In genomic region chr17:58679263-58680037, GRCh38 we compare ENCODE assay signal across 11 cellular contexts. TPM values are rescaled to one million over a fixed set of nuclear protein-coding genes. Genes with fewer than 3 reads are reported as not detected.
DNase-seq lines count a peak whose midpoint lies in the region; ATAC-seq and TF ChIP-seq lines count a peak whose summit lies in the region.
"Had no signal": no experiment of that assay in that cellular context is flagged by ENCODE, and none has a peak within 500 bp of the region (broad histone marks: within the 10 kb centered on the region; RNA-seq: fewer than 3 reads in every experiment).

No MANE protein-coding gene starts in this region.

- H3K36me3 ChIP-seq in HUES6 (ENCODE audit: control insufficient read depth, insufficient read depth, low read length), result no peaks in the 10 kb centered on the region
- no peaks in the 10 kb centered on the region for H3K36me3 ChIP-seq in SK-N-SH (replicated peaks in 1 of 2; ENCODE audit: control insufficient read depth in 1 of 2, insufficient read depth in 2 of 2, low read length in 1 of 2)
- no peaks in the 10 kb centered on the region for H3K36me3 ChIP-seq in uterus
- H3K36me3 ChIP-seq: colonic mucosa had no signal

- H3K9me3 ChIP-seq in HUES6 (ENCODE audit: control insufficient read depth, insufficient read depth, low read depth, low read length) (no peaks in the 10 kb centered on the region), SK-N-SH (no peaks in the 10 kb centered on the region), uterus (no peaks in the 10 kb centered on the region)
- H3K9me3 ChIP-seq: colonic mucosa had no signal

- H3K27me3 ChIP-seq in HUES6 (ENCODE audit: control insufficient read depth, insufficient read depth, low read length) (no peaks in the 10 kb centered on the region), SK-N-SH (ENCODE audit: insufficient read depth) (no peaks in the 10 kb centered on the region), uterus (no peaks in the 10 kb centered on the region)
- H3K27me3 ChIP-seq: colonic mucosa had no signal

- intact Hi-C loops in left colon (cut with DNase I, micrococcal nuclease) (no loop called here), uterus (cut with DNase I; ENCODE audit: low total_unique reads) (no loop called here)

- H3K9me2 ChIP-seq in SK-N-SH, result no peaks in the 10 kb centered on the region

- peak overlapping the region; percentile 75 for H3K9ac ChIP-seq in HUES6 (ENCODE audit: low read length)
- no peak overlapping the region for H3K9ac ChIP-seq in SK-N-SH

- CTCF ChIA-PET in SK-N-SH (lab: Yijun Ruan, JAX), result interaction anchor here (0.5 to 1.6 kb wide), 3 partner anchors 90 to 399 kb away, joined by 3 to 7 read pairs (median 3); partner anchors contain the start of gene MPO

- no peak overlapping the region for H3K4me3 ChIP-seq in HUES6 (ENCODE audit: low read depth, low read length)
- no peak overlapping the region for H3K4me3 ChIP-seq in SK-N-SH (ENCODE audit: low read depth in 2 of 2, low read length in 1 of 2)
- no peak overlapping the region for H3K4me3 ChIP-seq in uterus
- H3K4me3 ChIP-seq: colonic mucosa had no signal

- POLR2A ChIA-PET in SK-N-SH (lab: Yijun Ruan, JAX), result interaction anchor here (1.0 kb wide), 1 partner anchor 48 kb away, joined by 5 read pairs; no protein-coding TSS in a partner anchor

- peak; percentile 47 for DNase-seq in EL
- DNase-seq in SK-N-SH, result no peak
- peak; percentile 21 for DNase-seq in inferior parietal cortex (ENCODE audit: extremely low spot score)
- DNase-seq in NCI-H2171 (lab: John Stamatoyannopoulos, UW), result no peak
- DNase-seq in left colon, result no peak
- no peak for DNase-seq in uterus
- DNase-seq in hepatic stellate cell (ENCODE audit: low spot score), result no peak
- DNase-seq: colonic mucosa, naive B cell had no signal

- 0 out of 2 replicates have a peak overlapping the region, but pooled peaks have one; percentile 21 for H2AFZ ChIP-seq in SK-N-SH (ENCODE audit: low read depth)

- ATAC-seq in left colon, result no peak

- no peaks in the 10 kb centered on the region for H3K79me2 ChIP-seq in SK-N-SH (ENCODE audit: insufficient read depth)

- H3F3A ChIP-seq in SK-N-SH (replicated peaks; ENCODE audit: insufficient read depth), result no peaks in the 10 kb centered on the region

- H4K20me1 ChIP-seq in SK-N-SH (ENCODE audit: insufficient read depth), result no peaks in the 10 kb centered on the region

- H3K27ac ChIP-seq in HUES6 (ENCODE audit: low read depth, low read length) (peak overlapping the region; percentile 88), SK-N-SH (ENCODE audit: low read depth in 2 of 2, low read length in 1 of 2) (no peak overlapping the region), uterus (no peak overlapping the region)
- H3K27ac ChIP-seq: colonic mucosa, VCaP had no signal

- WGBS in SK-N-SH (ENCODE audit: low lambda C conversion rate), result 60% methylated on average over 12 of the region's 12 CpGs

- TF ChIP-seq EP300 in SK-N-SH (IDR thresholded peaks at IDR 0.05; ENCODE audit: borderline replicate concordance in 1 of 2, low read depth in 1 of 2, low read length in 1 of 2), result no peak

- no peak for TF ChIP-seq RAD21 in SK-N-SH (IDR thresholded peaks at IDR 0.05; ENCODE audit: low read length)

- H3K4me2 ChIP-seq in SK-N-SH, result no peak overlapping the region

- no peak for TF ChIP-seq POLR2A in uterus (IDR thresholded peaks at IDR 0.05)

- H3K4me1 ChIP-seq in HUES6 (ENCODE audit: control insufficient read depth, insufficient read depth, low read length) (peaks cover 6% of the 10 kb centered on the region; the same call in 1 of the 2 replicates), SK-N-SH (ENCODE audit: control insufficient read depth in 1 of 2, insufficient read depth in 2 of 2, low read depth in 1 of 2, low read length in 1 of 2) (no peaks in the 10 kb centered on the region), uterus (no peaks in the 10 kb centered on the region)
- H3K4me1 ChIP-seq: colonic mucosa had no signal

- TF ChIP-seq CTCF in SK-N-SH (IDR thresholded peaks at IDR 0.05) (no peak), uterus (IDR thresholded peaks at IDR 0.05) (no peak)

TF ChIP-seq in SK-N-SH, 30 proteins besides CTCF, POLR2A, EP300 and RAD21:
- TF ChIP-seq YY1 (IDR thresholded peaks at IDR 0.05; ENCODE audit: low read depth), result no peak
- TF ChIP-seq SIN3A (IDR thresholded peaks at IDR 0.05; ENCODE audit: borderline replicate concordance, low read depth, low read length), result peak; percentile 96; the same call in 1 of the 2 replicates
- 0 out of 2 replicates have a peak, but pooled peaks have one; percentile 1 for TF ChIP-seq REST (IDR thresholded peaks at IDR 0.05; ENCODE audit: low read depth, low read length)
- TF ChIP-seq, protein P1, sequence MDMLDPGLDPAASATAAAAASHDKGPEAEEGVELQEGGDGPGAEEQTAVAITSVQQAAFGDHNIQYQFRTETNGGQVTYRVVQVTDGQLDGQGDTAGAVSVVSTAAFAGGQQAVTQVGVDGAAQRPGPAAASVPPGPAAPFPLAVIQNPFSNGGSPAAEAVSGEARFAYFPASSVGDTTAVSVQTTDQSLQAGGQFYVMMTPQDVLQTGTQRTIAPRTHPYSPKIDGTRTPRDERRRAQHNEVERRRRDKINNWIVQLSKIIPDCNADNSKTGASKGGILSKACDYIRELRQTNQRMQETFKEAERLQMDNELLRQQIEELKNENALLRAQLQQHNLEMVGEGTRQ (IDR thresholded peaks at IDR 0.05; ENCODE audit: borderline replicate concordance, low read depth, low read length), result no peak
- no peak for TF ChIP-seq USF1 (IDR thresholded peaks at IDR 0.05; ENCODE audit: borderline replicate concordance, low read depth)
- no peak for TF ChIP-seq GATA2 (CRISPR knock-in tag; IDR thresholded peaks at IDR 0.05)
- TF ChIP-seq POLR2AphosphoS5 (IDR thresholded peaks at IDR 0.05; ENCODE audit: low read depth, low read length), result peak; percentile 98
- no peak for TF ChIP-seq CHD2 (IDR thresholded peaks at IDR 0.05; ENCODE audit: low read length, partially characterized antibody)
- TF ChIP-seq MXI1 (IDR thresholded peaks at IDR 0.05; ENCODE audit: low read depth, low read length), result no peak
- TF ChIP-seq SMC3 (IDR thresholded peaks at IDR 0.05; ENCODE audit: low read depth, low read length), result no peak
- no peak for TF ChIP-seq NFIC (IDR thresholded peaks at IDR 0.05; ENCODE audit: borderline replicate concordance)

RNA-seq across cellular contexts. Expression of gene TEX14, which starts 12.4 kb away (rescaled TPM):
- 0.02 TPM in 1 of 2 replicates, not detected in the other for polyA plus RNA-seq in SK-N-SH (2012; rRNA removed)
- 0.03 and 0.06 TPM in 2 replicates for polyA plus RNA-seq in SK-N-SH (2012; cell fraction: cytosol; rRNA removed)
- 0.06 and 0.14 TPM in 2 replicates for polyA plus RNA-seq in SK-N-SH (2012; cell fraction: nucleus; rRNA removed)
- under 1 TPM in 1 of 2 donors, not detected in 1; 0.06 TPM for total RNA-seq in left colon
- under 1 TPM in 3 of 4 donors, not detected in 1; 0.28 to 0.55 (median 0.29) TPM for total RNA-seq in uterus

RNA-seq across cellular contexts. Expression of gene RAD51C, which starts 13.0 kb away (rescaled TPM):
- 36.1 and 38.7 TPM in 2 replicates for polyA plus RNA-seq in SK-N-SH (2012; rRNA removed)
- 48.2 and 63.7 TPM in 2 replicates for polyA plus RNA-seq in SK-N-SH (2012; cell fraction: cytosol; rRNA removed)
- 14.8 and 20.6 TPM in 2 replicates for polyA plus RNA-seq in SK-N-SH (2012; cell fraction: nucleus; rRNA removed)
- total RNA-seq in left colon (1 to 10 TPM; 7.6 to 8.1 TPM), uterus (10 to 100 TPM in 2 of 4 donors, 1 to 10 TPM in 2; 1.2 to 32.6 (median 18.8) TPM)

Comparison
In these comparisons a context has a peak if more than half of its experiments do, and no peak if none do; other contexts are left out.
1. DNase-seq: peak in EL (single experiment) and inferior parietal cortex (single experiment); none in SK-N-SH (single experiment), NCI-H2171 (single experiment), left colon (0 of 2), uterus (0 of 2) and hepatic stellate cell (single experiment).